1 cellular context compared by ENCODE assay signal in the genomic region with DNA sequence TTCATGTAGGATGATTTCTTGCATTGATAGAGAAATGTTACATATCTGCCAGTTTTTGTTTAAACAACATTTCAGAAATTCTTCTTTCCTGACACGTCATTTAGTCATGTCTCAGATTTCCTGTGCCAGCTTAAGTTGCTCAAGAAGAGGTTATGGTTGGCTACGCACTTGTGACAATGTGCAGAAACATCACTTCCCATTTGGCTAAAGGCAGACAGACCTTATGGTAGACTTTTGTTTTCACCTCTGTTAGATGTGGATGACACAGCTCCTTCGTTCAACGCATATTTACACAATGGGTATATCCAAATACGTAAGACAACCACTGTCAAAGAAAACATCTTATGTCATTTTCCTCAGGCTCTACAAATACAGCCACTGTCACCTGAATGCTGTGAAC.
TF ChIP-seq lines count a peak whose summit lies in the region.

No MANE protein-coding gene starts in this region.

TF ChIP-seq in neural cell, 6 proteins besides CTCF, POLR2A, EP300 and RAD21 (continued from another document):
- TF ChIP-seq, protein P1, sequence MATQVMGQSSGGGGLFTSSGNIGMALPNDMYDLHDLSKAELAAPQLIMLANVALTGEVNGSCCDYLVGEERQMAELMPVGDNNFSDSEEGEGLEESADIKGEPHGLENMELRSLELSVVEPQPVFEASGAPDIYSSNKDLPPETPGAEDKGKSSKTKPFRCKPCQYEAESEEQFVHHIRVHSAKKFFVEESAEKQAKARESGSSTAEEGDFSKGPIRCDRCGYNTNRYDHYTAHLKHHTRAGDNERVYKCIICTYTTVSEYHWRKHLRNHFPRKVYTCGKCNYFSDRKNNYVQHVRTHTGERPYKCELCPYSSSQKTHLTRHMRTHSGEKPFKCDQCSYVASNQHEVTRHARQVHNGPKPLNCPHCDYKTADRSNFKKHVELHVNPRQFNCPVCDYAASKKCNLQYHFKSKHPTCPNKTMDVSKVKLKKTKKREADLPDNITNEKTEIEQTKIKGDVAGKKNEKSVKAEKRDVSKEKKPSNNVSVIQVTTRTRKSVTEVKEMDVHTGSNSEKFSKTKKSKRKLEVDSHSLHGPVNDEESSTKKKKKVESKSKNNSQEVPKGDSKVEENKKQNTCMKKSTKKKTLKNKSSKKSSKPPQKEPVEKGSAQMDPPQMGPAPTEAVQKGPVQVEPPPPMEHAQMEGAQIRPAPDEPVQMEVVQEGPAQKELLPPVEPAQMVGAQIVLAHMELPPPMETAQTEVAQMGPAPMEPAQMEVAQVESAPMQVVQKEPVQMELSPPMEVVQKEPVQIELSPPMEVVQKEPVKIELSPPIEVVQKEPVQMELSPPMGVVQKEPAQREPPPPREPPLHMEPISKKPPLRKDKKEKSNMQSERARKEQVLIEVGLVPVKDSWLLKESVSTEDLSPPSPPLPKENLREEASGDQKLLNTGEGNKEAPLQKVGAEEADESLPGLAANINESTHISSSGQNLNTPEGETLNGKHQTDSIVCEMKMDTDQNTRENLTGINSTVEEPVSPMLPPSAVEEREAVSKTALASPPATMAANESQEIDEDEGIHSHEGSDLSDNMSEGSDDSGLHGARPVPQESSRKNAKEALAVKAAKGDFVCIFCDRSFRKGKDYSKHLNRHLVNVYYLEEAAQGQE (IDR thresholded peaks at IDR 0.05; ENCODE audit: borderline replicate concordance), result no peak
